In genomic region chr3:58073315-58074125, GRCh38 we compare ENCODE assay signal across 9 cellular contexts.
DNase-seq lines count a peak whose midpoint lies in the region; ATAC-seq and TF ChIP-seq lines count a peak whose summit lies in the region.
"Had no signal": no experiment of that assay in that cellular context is flagged by ENCODE, and none has a peak within 500 bp of the region (broad histone marks: within the 10 kb centered on the region; RNA-seq: fewer than 3 reads in every experiment).

No MANE protein-coding gene starts in this region.

- TF ChIP-seq POLR2A in esophagus muscularis mucosa (IDR thresholded peaks at IDR 0.05; ENCODE audit: low read depth): no peak

- ATAC-seq in HG03175 (IDR thresholded peaks at IDR 0.05; ENCODE audit: unreplicated experiment): peak; percentile 58

- no peak for TF ChIP-seq EP300 in esophagus muscularis mucosa (IDR thresholded peaks at IDR 0.05)

- TF ChIP-seq CTCF in esophagus muscularis mucosa (IDR thresholded peaks at IDR 0.05): no peak

- peaks cover 2 to 17% (median 12%) of the 10 kb centered on the region in 4 donors for H3K36me3 ChIP-seq in esophagus muscularis mucosa

- WGBS in esophagus muscularis mucosa: 45% methylated on average over 9 of the region's 9 CpGs

- no peak overlapping the region for H3K4me3 ChIP-seq in esophagus muscularis mucosa
- H3K4me3 ChIP-seq: heart right ventricle had no signal

- peaks cover 19 to 84% (median 70%) of the 10 kb centered on the region in 4 donors for H3K4me1 ChIP-seq in esophagus muscularis mucosa

- H3K27me3 ChIP-seq in esophagus muscularis mucosa: no peaks in the 10 kb centered on the region
- H3K27me3 ChIP-seq: heart right ventricle had no signal

- H3K9me3 ChIP-seq in esophagus muscularis mucosa: no peaks in the 10 kb centered on the region
- H3K9me3 ChIP-seq: heart right ventricle had no signal

- intact Hi-C loops in esophagus muscularis mucosa (cut with DNase I): no loop called here

- DNase-seq in GM19238 (ENCODE audit: insufficient read length, low spot score): peak; percentile 18
- no peak for DNase-seq in esophagus muscularis mucosa (ENCODE audit: extremely low spot score)
- peak; percentile 56 for DNase-seq in stromal cell of bone marrow (ENCODE audit: low read depth)
- DNase-seq in D341Med (ENCODE audit: low spot score): no peak
- no peak for DNase-seq in HK-2 (ENCODE audit: unreplicated experiment)
- no peak for DNase-seq in NCI-H2227 treated with DMSO at 0.1 percent for 48 hours (lab: John Stamatoyannopoulos, UW)
- DNase-seq: DMS79, heart right ventricle had no signal

- H3K27ac ChIP-seq in esophagus muscularis mucosa (replicated peaks in 1 of 4): peak overlapping the region; percentile 71 to 86 (median 76)

Comparison
In these comparisons a context has a peak if more than half of its experiments do, and no peak if none do; other contexts are left out.
1. DNase-seq: peak in GM19238 (single experiment) and stromal cell of bone marrow (single experiment); none in esophagus muscularis mucosa (single experiment), D341Med (single experiment), HK-2 (single experiment) and NCI-H2227 treated with DMSO at 0.1 percent for 48 hours (single experiment).